Comparison of ENCODE assay signal across 8 cellular contexts in genomic region chr1:150576794-150577556, GRCh38. TPM values are rescaled to one million over a fixed set of nuclear protein-coding genes. Genes with fewer than 3 reads are reported as not detected.
A peak's percentile ranks its signal among the peaks of the same experiment; 100 is the strongest.
DNase-seq lines count a peak whose midpoint lies in the region; TF ChIP-seq lines count a peak whose summit lies in the region.

No MANE protein-coding gene starts in this region.

- H4K91ac ChIP-seq in trophoblast cell (ENCODE audit: low read depth, low read length), result no peak overlapping the region

- no peak overlapping the region for H2BK12ac ChIP-seq in trophoblast cell (ENCODE audit: low read length)

- H2AFZ ChIP-seq in trophoblast cell (ENCODE audit: insufficient read depth, low read length, poor library complexity), result no peak overlapping the region

- H2BK120ac ChIP-seq in trophoblast cell (ENCODE audit: insufficient read depth, low read length, poor library complexity), result no peak overlapping the region

- H3K27ac ChIP-seq in esophagus muscularis mucosa (replicated peaks in 1 of 4), result peak overlapping the region; percentile 93 to 100 (median 98)
- no peak overlapping the region for H3K27ac ChIP-seq in trophoblast cell (ENCODE audit: low read depth, low read length)

- H2AK5ac ChIP-seq in trophoblast cell (ENCODE audit: low read length), result no peak overlapping the region

- H4K8ac ChIP-seq in trophoblast cell (ENCODE audit: low read depth, low read length), result no peak overlapping the region

- TF ChIP-seq EP300 in esophagus muscularis mucosa (IDR thresholded peaks at IDR 0.05), result no peak

- H3K9me3 ChIP-seq in esophagus muscularis mucosa, result no peaks in the 10 kb centered on the region
- no peaks in the 10 kb centered on the region for H3K9me3 ChIP-seq in trophoblast cell (ENCODE audit: insufficient read depth, low read depth, low read length)

- intact Hi-C loops in esophagus muscularis mucosa (cut with DNase I), result loop anchor here (5.0 kb wide), 1 partner anchor 45 kb away; no protein-coding TSS in a partner anchor

- no peak overlapping the region for H2BK5ac ChIP-seq in trophoblast cell (ENCODE audit: low read depth, low read length, poor library complexity)

- peaks cover 26% of the 10 kb centered on the region for H3K36me3 ChIP-seq in GM06990 (ENCODE audit: control insufficient read depth, insufficient read depth, low read length)
- H3K36me3 ChIP-seq in esophagus muscularis mucosa, result peaks cover 44 to 70% (median 54%) of the 10 kb centered on the region in 4 donors
- H3K36me3 ChIP-seq in trophoblast cell (ENCODE audit: control insufficient read depth in 1 of 2, insufficient read depth in 2 of 2, low read length in 2 of 2), result peaks cover 12 to 30% of the 10 kb centered on the region in 2 experiments

- H3K79me1 ChIP-seq in trophoblast cell (ENCODE audit: low read length), result peaks cover 15% of the 10 kb centered on the region

- H3K23ac ChIP-seq in trophoblast cell (ENCODE audit: low read length), result no peak overlapping the region

- DNase-seq in GM06990 (ENCODE audit: extremely low read depth, insufficient read length), result no peak
- DNase-seq in RPMI7951 (ENCODE audit: low read depth), result peak; percentile 22
- no peak for DNase-seq in esophagus muscularis mucosa (ENCODE audit: extremely low spot score)
- peak in 1 of 2 donors; percentile 26 for DNase-seq in trophoblast cell
- DNase-seq in NOMO-1 treated with dmso at 0.1 percent for 144 hours (lab: John Stamatoyannopoulos, UW; ENCODE audit: unreplicated experiment), result no peak
- DNase-seq in globus pallidus (ENCODE audit: low spot score), result no peak
- no peak for DNase-seq in NCI-H226
- DNase-seq in middle frontal gyrus (ENCODE audit: extremely low spot score, low spot score), result no peak

- H3K4ac ChIP-seq in trophoblast cell (ENCODE audit: low read depth, low read length), result peak overlapping the region; percentile 84

- no peak for TF ChIP-seq POLR2A in esophagus muscularis mucosa (IDR thresholded peaks at IDR 0.05; ENCODE audit: low read depth)

- H3K79me2 ChIP-seq in trophoblast cell (ENCODE audit: control insufficient read depth, insufficient read depth, low read length, poor library complexity), result peaks cover 21% of the 10 kb centered on the region

- 6% methylated on average over 2 of the region's 2 CpGs for WGBS in esophagus muscularis mucosa
- no CpG with 5 or more reads among the region's 2 CpGs for WGBS in trophoblast cell (ENCODE audit: extremely low coverage, insufficient coverage, insufficient read length)

- H3K14ac ChIP-seq in trophoblast cell (ENCODE audit: low read length), result no peak overlapping the region

- no peak for TF ChIP-seq CTCF in GM06990 (IDR thresholded peaks at IDR 0.05; ENCODE audit: insufficient read depth, low read length, poor library complexity, severe bottlenecking)
- no peak for TF ChIP-seq CTCF in esophagus muscularis mucosa (IDR thresholded peaks at IDR 0.05)

- peak overlapping the region; percentile 72 for H3K4me2 ChIP-seq in trophoblast cell (ENCODE audit: low read length)

- H4K12ac ChIP-seq in trophoblast cell (ENCODE audit: low read depth, low read length), result no peak overlapping the region

- no peaks in the 10 kb centered on the region for H3K27me3 ChIP-seq in GM06990 (replicated peaks; ENCODE audit: control insufficient read depth, insufficient read depth, low read length)
- no peaks in the 10 kb centered on the region for H3K27me3 ChIP-seq in esophagus muscularis mucosa
- no peaks in the 10 kb centered on the region for H3K27me3 ChIP-seq in trophoblast cell (ENCODE audit: insufficient read depth, low read length)

- H3K4me1 ChIP-seq in esophagus muscularis mucosa, result peaks cover 34 to 58% (median 50%) of the 10 kb centered on the region in 4 donors
- peaks cover 9 to 13% of the 10 kb centered on the region in 2 experiments for H3K4me1 ChIP-seq in trophoblast cell (ENCODE audit: control insufficient read depth in 1 of 2, insufficient read depth in 2 of 2, low read length in 2 of 2)

- H3K4me3 ChIP-seq in GM06990 (replicated peaks; ENCODE audit: low read depth, low read length), result peak overlapping the region; percentile 100
- peak overlapping the region; percentile 64 to 100 (median 88) for H3K4me3 ChIP-seq in esophagus muscularis mucosa
- H3K4me3 ChIP-seq in trophoblast cell (ENCODE audit: low read depth, low read length), result peak overlapping the region; percentile 41

- H3K18ac ChIP-seq in trophoblast cell (ENCODE audit: low read length), result no peak overlapping the region

- peak overlapping the region; percentile 79 for H3K9ac ChIP-seq in trophoblast cell (ENCODE audit: low read length)

RNA-seq across cellular contexts. Expression of gene MCL1, which starts 2.4 kb away (rescaled TPM):
- 119 and 124 TPM in 2 replicates for total RNA-seq in RPMI7951 (2014; rRNA removed; shearing (Covaris generic))
- 100 to 1,000 TPM; 192 to 460 (median 255) TPM for total RNA-seq in esophagus muscularis mucosa
- polyA plus RNA-seq in trophoblast cell (2013), result 119 and 120 TPM in 2 replicates

RNA-seq across cellular contexts. Expression of gene ADAMTSL4, which starts 27.8 kb away (rescaled TPM):
- 0.60 and 1.1 TPM in 2 replicates for total RNA-seq in RPMI7951 (2014; rRNA removed; shearing (Covaris generic))
- 10 to 100 TPM; 33.6 to 86.1 (median 48.2) TPM for total RNA-seq in esophagus muscularis mucosa
- 33.2 and 33.6 TPM in 2 replicates for polyA plus RNA-seq in trophoblast cell (2013)

RNA-seq across cellular contexts. Expression of gene ENSA, which starts 52.4 kb away (rescaled TPM):
- total RNA-seq in RPMI7951 (2014; rRNA removed; shearing (Covaris generic)), result 75.2 and 85.5 TPM in 2 replicates
- total RNA-seq in esophagus muscularis mucosa, result 100 to 1,000 TPM; 110 to 212 (median 141) TPM
- 110 and 115 TPM in 2 replicates for polyA plus RNA-seq in trophoblast cell (2013)

Comparison
In these comparisons a context has a peak if more than half of its experiments do, and no peak if none do; other contexts are left out.
1. H3K4me3 ChIP-seq: peak in every context shown above with its lines; median percentile 100 in GM06990; 88 in esophagus muscularis mucosa; 41 in trophoblast cell.
2. RNA of gene ADAMTSL4, which starts 27.8 kb away (total RNA-seq): 33.6 to 86.1 TPM in esophagus muscularis mucosa; 0.60 to 1.1 TPM in RPMI7951; every median in the first group is over 10 times any median in the second.